In genomic region chr10:75974080-75974479, GRCh38 we compare ENCODE assay signal across 22 cellular contexts.
"Had no signal": no experiment of that assay in that cellular context is flagged by ENCODE, and none has a peak within 500 bp of the region (broad histone marks: within the 10 kb centered on the region; RNA-seq: fewer than 3 reads in every experiment).

No MANE protein-coding gene starts in this region.

- H3K27ac Mint-ChIP-seq: naive B cell, nephron, progenitor cell of endocrine pancreas, type B pancreatic cell had no signal

- H3K27me3 Mint-ChIP-seq: naive B cell had no signal

- H3K4me1 ChIP-seq: pancreas had no signal

- H3K9me3 Mint-ChIP-seq: nephron, type B pancreatic cell had no signal

- H3K36me3 ChIP-seq: left lung, lower lobe of right lung, pancreas, suprapubic skin, thyroid gland, uterus had no signal

- H3K4me3 ChIP-seq: hepatocyte, left lung, lower lobe of right lung, pancreas, suprapubic skin, thyroid gland, uterus had no signal

- H3K79me2 ChIP-seq: hepatocyte had no signal

- H3K9me3 ChIP-seq: left lung, lower lobe of right lung, pancreas, suprapubic skin, thyroid gland, uterus had no signal

- H3K27me3 ChIP-seq: hepatocyte, left lung, pancreas, suprapubic skin, thyroid gland, uterus had no signal

- H3K36me3 Mint-ChIP-seq: naive B cell, type B pancreatic cell had no signal

- H3K27ac ChIP-seq: hepatocyte, left lung, lower lobe of right lung, pancreas, suprapubic skin, thyroid gland, uterus had no signal

- H2AFZ ChIP-seq: hepatocyte had no signal

- H3K4me2 ChIP-seq: hepatocyte had no signal

- H3K4me1 Mint-ChIP-seq: naive B cell had no signal

- FAIRE-seq: colon, pancreas, small intestine had no signal

- DNase-seq: dermis blood vessel endothelial cell; erythroblast; foreskin melanocyte; head of caudate nucleus; left lung; lower lobe of right lung; mesenchymal stem cell; naive B cell; occipital lobe; pancreas; right cardiac atrium; small intestine; stimulated activated CD4-positive, alpha-beta T cell treated with anti-CD3 and anti-CD28 coated beads, Interleukin-12 subunit alpha, Interleukin-12 subunit beta, amount 100 ng/mL, for 4 hours; stimulated activated naive CD8-positive, alpha-beta T cell treated with anti-CD3 and anti-CD28 coated beads, Interleukin-15, Interleukin-2, amounts not matched to agents 100 U/mL and 50 U/mL, for 24 hours; thyroid gland; uterus had no signal

- H3K4me3 Mint-ChIP-seq: naive B cell, nephron, type B pancreatic cell had no signal

- ATAC-seq: left lung; lower lobe of right lung; pancreas; right cardiac atrium; stimulated activated naive CD8-positive, alpha-beta T cell treated with anti-CD3 and anti-CD28 coated beads, Interleukin-15, Interleukin-2, amounts not matched to agents 100 U/mL and 50 U/mL, for 24 hours had no signal
